Comparison of ENCODE assay signal across 8 cellular contexts in the genomic region with DNA sequence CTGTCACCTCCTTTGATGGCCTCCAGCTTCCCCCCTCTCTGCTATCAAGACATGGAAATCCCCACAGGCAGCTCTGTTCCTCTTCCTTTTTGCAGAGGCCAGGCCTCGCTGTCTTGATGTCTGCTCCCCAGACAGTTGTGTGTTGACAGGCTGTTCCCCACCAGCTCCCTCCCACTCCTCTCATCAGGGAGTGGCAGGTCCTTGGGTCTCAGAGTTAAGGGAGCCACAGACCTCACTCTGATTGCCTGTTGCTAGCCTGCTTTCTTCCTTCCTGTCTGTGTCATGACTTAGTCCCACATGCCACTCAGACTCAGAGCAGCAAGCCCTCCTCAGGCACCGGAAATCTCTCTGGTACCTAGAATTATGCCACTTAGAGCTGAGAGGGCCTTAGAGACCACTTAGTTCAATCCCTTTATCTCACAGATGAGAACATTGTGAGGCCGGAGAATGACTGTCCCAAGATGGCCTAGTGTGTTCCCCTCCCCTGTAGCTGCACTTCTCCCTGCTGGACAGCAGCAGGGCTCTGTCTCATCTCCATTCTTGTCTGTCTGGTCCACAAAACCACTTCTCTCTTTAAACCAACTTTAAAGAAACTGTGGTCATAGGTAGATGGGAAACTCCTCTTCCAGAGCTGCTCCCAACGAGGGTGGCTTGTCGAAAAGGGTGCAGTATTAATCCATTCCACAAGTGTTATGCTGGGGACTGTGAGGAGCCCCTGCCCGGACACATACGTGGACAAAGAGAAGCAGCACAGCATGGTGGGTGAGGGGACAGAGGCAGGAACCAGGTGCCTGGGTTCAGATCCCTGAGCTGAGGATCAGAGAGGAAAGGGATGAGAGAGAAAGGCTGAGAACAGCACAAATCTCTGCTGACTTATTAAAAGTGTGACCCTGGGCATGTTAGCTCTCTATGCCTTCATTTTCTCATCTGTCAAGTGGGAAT. TPM values are rescaled to one million over a fixed set of nuclear protein-coding genes. Genes with fewer than 3 reads are reported as not detected.
DNase-seq lines count a peak whose midpoint lies in the region; ATAC-seq, FAIRE-seq and TF ChIP-seq lines count a peak whose summit lies in the region.

No MANE protein-coding gene starts in this region.

- H3K79me2 ChIP-seq in HepG2 (ENCODE audit: insufficient read depth, low read length), result no peaks in the 10 kb centered on the region

- H3K9me3 ChIP-seq in right lobe of liver (no peaks in the 10 kb centered on the region), HepG2 (ENCODE audit: low read length) (no peaks in the 10 kb centered on the region)

- no peak for TF ChIP-seq CTCF in right lobe of liver (IDR thresholded peaks at IDR 0.05)
- no peak for TF ChIP-seq CTCF in HepG2 (CRISPR knock-in tag; IDR thresholded peaks at IDR 0.05)
- no peak for TF ChIP-seq CTCF in type B pancreatic cell (conservative IDR thresholded peaks at IDR 0.05)

- no peak overlapping the region for H2AFZ ChIP-seq in HepG2 (ENCODE audit: low read length)

- CTCF ChIA-PET in HepG2 (lab: Yijun Ruan, JAX; ENCODE audit: low intra/inter-chr PET ratio, low total read pairs), result no interaction called here

- no peak overlapping the region for H3K27ac ChIP-seq in right lobe of liver
- H3K27ac ChIP-seq in HepG2 (ENCODE audit: extremely low read length, insufficient read depth, low read length), result no peak overlapping the region

- TF ChIP-seq POLR2A in right lobe of liver (IDR thresholded peaks at IDR 0.05), result no peak
- TF ChIP-seq POLR2A in HepG2 (IDR thresholded peaks at IDR 0.05; ENCODE audit: insufficient read depth in 1 of 2, low read depth in 2 of 2, low read length in 2 of 2), result no peak

- H3K27me3 ChIP-seq in right lobe of liver (no peaks in the 10 kb centered on the region), HepG2 (ENCODE audit: control insufficient read depth in 1 of 2, insufficient read depth in 2 of 2, low read length in 2 of 2) (peaks cover 0 to 28% of the 10 kb centered on the region in 2 experiments; a peak in 2 of 5 replicates)

- H4K20me1 ChIP-seq in HepG2 (ENCODE audit: insufficient read depth, low read length), result no peaks in the 10 kb centered on the region

- no peak for DNase-seq in right lobe of liver
- DNase-seq in HepG2 (ENCODE audit: low spot score), result no peak
- DNase-seq in UCSD-AML1 (lab: John Stamatoyannopoulos, UW; ENCODE audit: unreplicated experiment), result peak; percentile 86
- peak in 1 of 2 donors; percentile 57 for DNase-seq in central memory CD8-positive, alpha-beta T cell (ENCODE audit: low spot score in 2 of 2)
- DNase-seq in stimulated activated CD4-positive, alpha-beta T cell treated with anti-CD3 and anti-CD28 coated beads, Interleukin-15, amount 100 ng/mL, for 1 hour (ENCODE audit: low read depth in 1 of 2, low spot score in 1 of 2), result peak; percentile 28 to 46
- no peak for DNase-seq in HCEC 1CT
- DNase-seq in type B pancreatic cell (ENCODE audit: extremely low spot score, unreplicated experiment), result no peak

- peaks cover 25% of the 10 kb centered on the region for H3K36me3 Mint-ChIP-seq in central memory CD8-positive, alpha-beta T cell (ENCODE audit: insufficient read depth)
- no peaks in the 10 kb centered on the region for H3K36me3 Mint-ChIP-seq in type B pancreatic cell

- FAIRE-seq in HepG2 (lab: Jason Lieb, UNC), result no peak

- peak overlapping the region; percentile 95 for H3K27ac Mint-ChIP-seq in central memory CD8-positive, alpha-beta T cell (ENCODE audit: low read depth)
- H3K27ac Mint-ChIP-seq in type B pancreatic cell, result no peak overlapping the region

- peak overlapping the region; percentile 85 for H3K4me3 Mint-ChIP-seq in central memory CD8-positive, alpha-beta T cell
- no peak overlapping the region for H3K4me3 Mint-ChIP-seq in type B pancreatic cell

- in situ Hi-C loops in HepG2 (cut with HindIII; ENCODE audit: extremely low pct_ligation_motif_present, low pct_unique_long_range_greater_than_20kb), result no loop called here

- TF ChIP-seq EP300 in HepG2 (IDR thresholded peaks at IDR 0.05; ENCODE audit: low read depth in 2 of 2, low read length in 2 of 2) (no peak), HepG2 (CRISPR knock-in tag; IDR thresholded peaks at IDR 0.05; ENCODE audit: borderline replicate concordance) (no peak)

- H3K27me3 Mint-ChIP-seq in central memory CD8-positive, alpha-beta T cell, result no peaks in the 10 kb centered on the region
- H3K27me3 Mint-ChIP-seq in type B pancreatic cell, result no peaks in the 10 kb centered on the region

- POLR2A ChIA-PET in HepG2 (lab: Yijun Ruan, JAX), result no interaction called here

- H3K4me1 ChIP-seq in right lobe of liver (no peaks in the 10 kb centered on the region), HepG2 (ENCODE audit: insufficient read depth, low read length) (peaks cover 21% of the 10 kb centered on the region)

- ATAC-seq in right lobe of liver, result peak; percentile 17 to 60 (median 39)
- ATAC-seq in HepG2, result no peak
- peak; percentile 47 for ATAC-seq in HG03196 (IDR thresholded peaks at IDR 0.05; ENCODE audit: unreplicated experiment)
- peak; percentile 67 for ATAC-seq in central memory CD8-positive, alpha-beta T cell (replicated peaks; ENCODE audit: extremely low read depth, poor library complexity, severe bottlenecking)

- no TSS peak for BruUV-seq in HepG2 (replicated peaks; lab: Mats Ljungman, UMichigan)

- no peaks in the 10 kb centered on the region for H3K36me3 ChIP-seq in right lobe of liver
- H3K36me3 ChIP-seq in HepG2 (replicated peaks in 1 of 2; ENCODE audit: control insufficient read depth in 1 of 2, insufficient read depth in 2 of 2, low read length in 2 of 2), result no peaks in the 10 kb centered on the region

- no peak for TF ChIP-seq RAD21 in HepG2 (CRISPR knock-in tag; IDR thresholded peaks at IDR 0.05)

- WGBS in right lobe of liver (ENCODE audit: insufficient coverage, low coverage, low lambda C conversion rate, missing lambda C conversion rate), result 54% methylated on average over 6 of the region's 7 CpGs
- 55% methylated on average over 7 of the region's 7 CpGs for WGBS in HepG2 (ENCODE audit: low lambda C conversion rate)

- no peak overlapping the region for H3K9ac ChIP-seq in HepG2 (ENCODE audit: insufficient read depth, low read depth, low read length)

- intact Hi-C loops in right lobe of liver (cut with DNase I) (no loop called here), HepG2 (cut with micrococcal nuclease; ENCODE audit: unreplicated experiment) (no loop called here)

- no peaks in the 10 kb centered on the region for H3K9me3 Mint-ChIP-seq in central memory CD8-positive, alpha-beta T cell
- H3K9me3 Mint-ChIP-seq in type B pancreatic cell, result no peaks in the 10 kb centered on the region

- H3K4me2 ChIP-seq in HepG2 (ENCODE audit: low read depth, low read length), result no peak overlapping the region

- H3K4me3 ChIP-seq in right lobe of liver (no peak overlapping the region), HepG2 (replicated peaks in 1 of 3; ENCODE audit: insufficient read depth in 1 of 3, low read depth in 2 of 3, low read length in 3 of 3) (no peak overlapping the region)

- H3K4me1 Mint-ChIP-seq in central memory CD8-positive, alpha-beta T cell, result peaks cover 70% of the 10 kb centered on the region
- peaks cover 24% of the 10 kb centered on the region for H3K4me1 Mint-ChIP-seq in type B pancreatic cell (ENCODE audit: unreplicated experiment)

TF ChIP-seq in HepG2, 621 proteins besides CTCF, POLR2A, EP300 and RAD21 (continues in another document):
- TF ChIP-seq RBM39 (IDR thresholded peaks at IDR 0.05; ENCODE audit: low read depth, low read length, poor library complexity, severe bottlenecking) (no peak), ZNF264 (CRISPR knock-in tag; IDR thresholded peaks at IDR 0.05) (no peak), ONECUT2 (CRISPR knock-in tag; IDR thresholded peaks at IDR 0.05) (no peak), TMF1 (CRISPR knock-in tag; IDR thresholded peaks at IDR 0.05; ENCODE audit: low read depth) (no peak)
- TF ChIP-seq, protein P1, sequence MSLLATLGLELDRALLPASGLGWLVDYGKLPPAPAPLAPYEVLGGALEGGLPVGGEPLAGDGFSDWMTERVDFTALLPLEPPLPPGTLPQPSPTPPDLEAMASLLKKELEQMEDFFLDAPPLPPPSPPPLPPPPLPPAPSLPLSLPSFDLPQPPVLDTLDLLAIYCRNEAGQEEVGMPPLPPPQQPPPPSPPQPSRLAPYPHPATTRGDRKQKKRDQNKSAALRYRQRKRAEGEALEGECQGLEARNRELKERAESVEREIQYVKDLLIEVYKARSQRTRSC (CRISPR knock-in tag; IDR thresholded peaks at IDR 0.05; ENCODE audit: low read depth), result no peak

RNA-seq across cellular contexts. Expression of a gene that starts 4.2 kb away (rescaled TPM):
- 1 to 10 TPM in 5 of 6 experiments, under 1 TPM in 1; 0.98 to 5.0 (median 1.8) TPM for total RNA-seq in right lobe of liver
- 0.31 and 0.33 TPM in 2 replicates for total RNA-seq in HepG2 (2016; rRNA removed; fragmentation: Illumina TruSeq; extraction: Trizol)
- 0.30 TPM in 1 of 2 replicates, not detected in the other for total RNA-seq in HepG2 (2016; cell fraction: cytosol; rRNA removed; fragmentation: Illumina TruSeq; extraction: Trizol; ENCODE audit: low read depth)
- total RNA-seq in HepG2 (2016; cell fraction: insoluble cytoplasmic fraction; rRNA removed; fragmentation: Illumina TruSeq; extraction: Trizol), result 0.32 and 0.59 TPM in 2 replicates
- 0.22 and 0.55 TPM in 2 replicates for total RNA-seq in HepG2 (2016; cell fraction: membrane; rRNA removed; fragmentation: Illumina TruSeq; extraction: Trizol)
- 0.50 and 0.75 TPM in 2 replicates for total RNA-seq in HepG2 (2016; cell fraction: nucleus; rRNA removed; fragmentation: Illumina TruSeq; extraction: Trizol)
- 1.3 and 2.3 TPM in 2 replicates for polyA plus RNA-seq in HepG2 (2011; rRNA removed)
- polyA plus RNA-seq in HepG2 (2011; cell fraction: cytosol; rRNA removed), result 1.3 TPM in 2 replicates
- polyA plus RNA-seq in HepG2 (2011; cell fraction: nucleus; rRNA removed), result 4.0 and 6.8 TPM in 2 replicates
- 0.68 and 0.98 TPM in 2 replicates for polyA plus RNA-seq in HepG2 (2012)
- not detected in 2 replicates for polyA plus RNA-seq in HepG2 (2016; cell fraction: cytosol; fragmentation: Illumina TruSeq; extraction: Trizol; ENCODE audit: low read depth)
- polyA plus RNA-seq in HepG2 (2016; cell fraction: insoluble cytoplasmic fraction; fragmentation: Illumina TruSeq; extraction: Trizol; ENCODE audit: low read depth), result 0.26 and 0.58 TPM in 2 replicates
- polyA plus RNA-seq in HepG2 (2016; cell fraction: membrane; fragmentation: Illumina TruSeq; extraction: Trizol; ENCODE audit: low read depth), result 0.08 and 0.31 TPM in 2 replicates
- polyA plus RNA-seq in HepG2 (2016; cell fraction: nucleus; fragmentation: Illumina TruSeq; extraction: Trizol; ENCODE audit: insufficient read depth, low read depth), result 0.57 and 0.97 TPM in 2 replicates
- 5.9 TPM in 2 replicates for polyA minus RNA-seq in HepG2 (2011; rRNA and poly(A)+ RNA removed; ENCODE audit: low replicate concordance)
- polyA minus RNA-seq in HepG2 (2011; cell fraction: cytosol; rRNA and poly(A)+ RNA removed), result 1.8 and 2.4 TPM in 2 replicates
- 7.9 and 9.4 TPM in 2 replicates for polyA minus RNA-seq in HepG2 (2011; cell fraction: nucleus; rRNA and poly(A)+ RNA removed)
- 7.0 and 9.0 TPM in 2 replicates for total RNA-seq in type B pancreatic cell (ENCODE audit: low replicate concordance)

Comparison
In these comparisons a context has a peak if more than half of its experiments do, and no peak if none do; other contexts are left out.
1. DNase-seq: peak in UCSD-AML1 (single experiment) and stimulated activated CD4-positive, alpha-beta T cell treated with anti-CD3 and anti-CD28 coated beads, Interleukin-15, amount 100 ng/mL, for 1 hour (2 of 2); none in right lobe of liver (0 of 3), HepG2 (single experiment), HCEC 1CT (single experiment) and type B pancreatic cell (single experiment).